Comparison of ENCODE assay signal across 24 cellular contexts in the genomic region with DNA sequence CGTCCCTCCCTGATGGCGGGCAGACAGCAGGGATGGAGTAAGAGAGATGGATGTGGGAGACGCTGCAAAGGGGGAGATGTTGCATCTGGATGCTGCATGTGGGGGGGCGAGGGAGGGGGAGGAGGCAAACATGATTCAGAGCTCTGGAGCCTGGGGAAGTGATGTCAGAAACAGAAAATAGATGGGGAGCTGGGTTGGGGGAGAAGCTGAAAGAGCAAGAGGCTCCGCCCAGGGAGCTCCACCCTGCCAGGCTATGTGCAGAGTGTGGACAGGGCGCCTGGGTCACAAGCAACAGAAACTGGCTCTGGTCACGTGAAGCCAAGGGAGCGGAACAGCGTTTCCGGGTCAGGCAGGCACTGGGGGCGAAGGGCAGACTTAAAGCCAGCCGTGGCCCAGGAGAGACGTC. TPM values are rescaled to one million over a fixed set of nuclear protein-coding genes. Genes with fewer than 3 reads are reported as not detected.
DNase-seq lines count a peak whose midpoint lies in the region; ATAC-seq, FAIRE-seq and TF ChIP-seq lines count a peak whose summit lies in the region.
"Had no signal": no experiment of that assay in that cellular context is flagged by ENCODE, and none has a peak within 500 bp of the region (broad histone marks: within the 10 kb centered on the region; RNA-seq: fewer than 3 reads in every experiment).

No MANE protein-coding gene starts in this region.

- no peaks in the 10 kb centered on the region for H3K79me2 ChIP-seq in H1 (ENCODE audit: control insufficient read depth in 1 of 2, insufficient read depth in 2 of 2, low read length in 2 of 2)

- CTCF ChIA-PET in H1 (lab: Charles Lee; ENCODE audit: partially characterized antibody), result interaction anchor here (0.6 to 4.9 kb wide), 10 partner anchors 9 to 1362 kb away, joined by 3 to 26 read pairs (median 3); no protein-coding TSS in a partner anchor

- H4K20me1 ChIP-seq in BLaER1 (peaks cover 22% of the 10 kb centered on the region), H1 (replicated peaks in 1 of 2; ENCODE audit: control insufficient read depth in 1 of 2, insufficient read depth in 2 of 2, low read length in 2 of 2) (peaks cover 0 to 3% of the 10 kb centered on the region in 2 experiments)

- no peak overlapping the region for H3K14ac ChIP-seq in H1 (ENCODE audit: insufficient read length)

- POLR2A ChIA-PET in H1 (lab: Charles Lee; ENCODE audit: partially characterized antibody), result no interaction called here

- no peak for TF ChIP-seq POLR2A in H1 (IDR thresholded peaks at IDR 0.05; ENCODE audit: control extremely low read depth in 1 of 2, low read depth in 2 of 2, low read length in 2 of 2)

- no peak overlapping the region; the same call in 1 of the 2 replicates for H2BK12ac ChIP-seq in H1 (ENCODE audit: low read depth, low read length)

- no peak overlapping the region for H3K56ac ChIP-seq in H1 (replicated peaks; ENCODE audit: insufficient read length, low read depth, low read length)

- WGBS in H1 (ENCODE audit: extremely low coverage in 1 of 2, insufficient coverage in 1 of 2, insufficient read length in 1 of 2, insufficient replicate concordance in 2 of 2, low coverage in 1 of 2, low lambda C conversion rate in 2 of 2, missing lambda C conversion rate in 1 of 2), 2 experiments, result 93% methylated on average over 13 of the region's 13 CpGs; no CpG with 5 or more reads in 1 of the 2 experiments

- DNase-seq in GM12865 (ENCODE audit: low read depth), result peak; percentile 33
- peak; percentile 89 for DNase-seq in RPMI8226
- no peak for DNase-seq in H1 (ENCODE audit: low read depth in 1 of 2, low spot score in 2 of 2)
- no peak for DNase-seq in activated CD4-positive, CD25-positive, alpha-beta regulatory T cell (lab: John Stamatoyannopoulos, UW)
- no peak for DNase-seq in NCI-H1930 (lab: John Stamatoyannopoulos, UW)
- no peak for DNase-seq in NCI-H2081 treated with DMSO at 0.1 percent for 48 hours (lab: John Stamatoyannopoulos, UW)
- DNase-seq: activated CD4-positive, alpha-beta T cell treated with anti-CD3 and anti-CD28 coated beads, Interleukin-2, amount 10 ng/mL, durations not matched to agents 24 days and 14 days; CD4-positive, CD25-positive, alpha-beta regulatory T cell; dermis blood vessel endothelial cell; DND-41; HFFc6; IMR-90; NCI-H1694; NCI-H774; T-cell; testis had no signal

- FAIRE-seq in H1 (lab: Jason Lieb, UNC), result no peak
- FAIRE-seq: endothelial cell of umbilical vein had no signal

- H2BK20ac ChIP-seq in H1 (ENCODE audit: low read length), result 0 out of 2 replicates have a peak overlapping the region, but pooled peaks have one; percentile 48

- H2BK5ac ChIP-seq in H1 (ENCODE audit: low read depth, low read length), result no peak overlapping the region

- peak overlapping the region; percentile 70 for H4K91ac ChIP-seq in H1 (replicated peaks; ENCODE audit: insufficient read length, low read length)

- TF ChIP-seq RAD21 in H1 (IDR thresholded peaks at IDR 0.05 in 1 of 2, conservative IDR thresholded peaks at IDR 0.05 in 1 of 2; ENCODE audit: low read depth in 2 of 2, low read length in 2 of 2), result no peak

- H3K27me3 ChIP-seq in BLaER1 (peaks cover 29% of the 10 kb centered on the region), H1 (replicated peaks in 1 of 4; ENCODE audit: control insufficient read depth in 3 of 4, extremely low read depth in 1 of 4, insufficient read depth in 3 of 4, low read length in 3 of 4) (peaks cover 0 to 3% (median 2%) of the 10 kb centered on the region in 4 experiments; a peak in 2 of 7 replicates)
- H3K27me3 ChIP-seq: testis had no signal

- H3K23me2 ChIP-seq in H1 (ENCODE audit: low read depth, low read length), result peaks cover under 1% of the 10 kb centered on the region; the same call in 1 of the 2 replicates

- no peak overlapping the region for H3K27ac ChIP-seq in BLaER1
- no peak overlapping the region for H3K27ac ChIP-seq in H1 (ENCODE audit: low read depth, low read length)
- H3K27ac ChIP-seq: heart left ventricle, testis had no signal

- H4K5ac ChIP-seq in H1 (ENCODE audit: insufficient read length, low read depth, low read length), result no peak overlapping the region

- TF ChIP-seq CTCF in GM12865 (IDR thresholded peaks at IDR 0.05; ENCODE audit: insufficient read depth, low read depth, low read length, missing control alignments) (no peak), H1 (IDR thresholded peaks at IDR 0.05; ENCODE audit: control extremely low read depth in 1 of 3, insufficient read depth in 1 of 3, low read depth in 1 of 3, low read length in 3 of 3) (no peak)

- H3K4me1 ChIP-seq in BLaER1, result peaks cover 11% of the 10 kb centered on the region
- H3K4me1 ChIP-seq in H1 (replicated peaks in 1 of 4; ENCODE audit: control insufficient read depth in 3 of 4, insufficient read depth in 4 of 4, low read length in 3 of 4), result peaks cover 3 to 12% (median 4%) of the 10 kb centered on the region in 4 experiments; a peak in 6 of 7 replicates
- H3K4me1 ChIP-seq: testis had no signal

- H2AK5ac ChIP-seq in H1 (ENCODE audit: low read depth, low read length), result no peak overlapping the region

- H2BK15ac ChIP-seq in H1 (ENCODE audit: low read length), result 0 out of 2 replicates have a peak overlapping the region, but pooled peaks have one; percentile 75

- no peaks in the 10 kb centered on the region for H3K79me1 ChIP-seq in H1 (ENCODE audit: low read depth, low read length)

- TF ChIP-seq EP300 in H1 (IDR thresholded peaks at IDR 0.05; ENCODE audit: borderline replicate concordance in 1 of 2, low read depth in 2 of 2, low read length in 2 of 2), result no peak

- no peak overlapping the region for H3K23ac ChIP-seq in H1 (ENCODE audit: insufficient read length)

- H3K4ac ChIP-seq in H1 (replicated peaks; ENCODE audit: insufficient read length, low read depth, low read length), result no peak overlapping the region

- no peak overlapping the region for H3K18ac ChIP-seq in H1 (ENCODE audit: extremely low read depth, low read length)

- H3K36me3 ChIP-seq in BLaER1 (no peaks in the 10 kb centered on the region), H1 (ENCODE audit: control insufficient read depth in 2 of 4, insufficient read depth in 4 of 4, low read length in 3 of 4) (no peaks in the 10 kb centered on the region)
- H3K36me3 ChIP-seq: heart left ventricle had no signal

- H3K9me3 ChIP-seq in BLaER1 (no peaks in the 10 kb centered on the region), H1 (ENCODE audit: insufficient read depth in 2 of 2, low read depth in 1 of 2, low read length in 1 of 2) (no peaks in the 10 kb centered on the region)
- H3K9me3 ChIP-seq: heart left ventricle, testis had no signal

- H3K4me3 ChIP-seq in BLaER1 (no peak overlapping the region), GM12865 (ENCODE audit: low read depth, low read length) (no peak overlapping the region), H1 (ENCODE audit: extremely low read depth in 1 of 4, insufficient read depth in 2 of 4, low read depth in 3 of 4, low read length in 4 of 4) (no peak overlapping the region)
- H3K4me3 ChIP-seq: heart left ventricle, testis had no signal

- no peak overlapping the region for H2BK120ac ChIP-seq in H1 (replicated peaks; ENCODE audit: low read depth, low read length)

- no peak for ATAC-seq in GM21723 (IDR thresholded peaks at IDR 0.05; ENCODE audit: unreplicated experiment)
- ATAC-seq: heart left ventricle; natural killer cell treated with Interleukin-12 subunit alpha and Interleukin-12 subunit beta and Interleukin-15 and Interleukin-18, amount 100 ng/mL, for 72 hours; stimulated activated effector memory CD8-positive, alpha-beta T cell treated with anti-CD3 and anti-CD28 coated beads, Interleukin-12 subunit alpha, Interleukin-12 subunit beta, amount 100 ng/mL, for 72 hours; T-cell had no signal

- H3K9ac ChIP-seq in BLaER1 (no peak overlapping the region), H1 (replicated peaks in 1 of 4; ENCODE audit: extremely low read depth in 1 of 4, low read depth in 3 of 4, low read length in 3 of 4) (no peak overlapping the region)

- H2AFZ ChIP-seq in H1 (ENCODE audit: low read length), result no peak overlapping the region

- peak overlapping the region; percentile 49 for H3K4me2 ChIP-seq in BLaER1
- no peak overlapping the region for H3K4me2 ChIP-seq in H1 (ENCODE audit: insufficient read depth in 1 of 2, low read depth in 2 of 2, low read length in 2 of 2)

- no peak overlapping the region for H4K8ac ChIP-seq in H1 (ENCODE audit: extremely low read depth, insufficient read depth, low read length)

TF ChIP-seq in H1, 55 proteins besides CTCF, POLR2A, EP300 and RAD21:
- TF ChIP-seq SP2 (IDR thresholded peaks at IDR 0.05; ENCODE audit: low read length) (no peak), NANOG (IDR thresholded peaks at IDR 0.05; ENCODE audit: insufficient read depth, low read depth, low read length, poor library complexity, severe bottlenecking) (no peak), EGR1 (IDR thresholded peaks at IDR 0.05; ENCODE audit: borderline replicate concordance, low read depth, low read length) (no peak), GABPA (IDR thresholded peaks at IDR 0.05; ENCODE audit: borderline replicate concordance, insufficient read depth, low read length) (no peak), TBP (IDR thresholded peaks at IDR 0.05; ENCODE audit: low read depth, low read length) (no peak), RFX5 (IDR thresholded peaks at IDR 0.05; ENCODE audit: borderline replicate concordance, low read depth, low read length) (no peak)
- TF ChIP-seq, protein P1, sequence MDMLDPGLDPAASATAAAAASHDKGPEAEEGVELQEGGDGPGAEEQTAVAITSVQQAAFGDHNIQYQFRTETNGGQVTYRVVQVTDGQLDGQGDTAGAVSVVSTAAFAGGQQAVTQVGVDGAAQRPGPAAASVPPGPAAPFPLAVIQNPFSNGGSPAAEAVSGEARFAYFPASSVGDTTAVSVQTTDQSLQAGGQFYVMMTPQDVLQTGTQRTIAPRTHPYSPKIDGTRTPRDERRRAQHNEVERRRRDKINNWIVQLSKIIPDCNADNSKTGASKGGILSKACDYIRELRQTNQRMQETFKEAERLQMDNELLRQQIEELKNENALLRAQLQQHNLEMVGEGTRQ (IDR thresholded peaks at IDR 0.05; ENCODE audit: low read length), result no peak
TF ChIP-seq in H1: peak in this region for 0.

RNA-seq across cellular contexts. Expression of a gene that starts 12.7 kb away (rescaled TPM):
- 4.0 and 4.1 TPM in 2 replicates for total RNA-seq in H1 (2021; fragmentation: NEBNext Ultra II Directional; extraction: Animal tissue kit (Norgen Biotek cat#: 25700))
- 7.6 and 11.1 TPM in 2 replicates for polyA plus RNA-seq in H1 (2011; rRNA removed)
- polyA plus RNA-seq in H1 (2011; cell fraction: cytosol; rRNA removed), result 5.5 TPM
- 11.1 TPM for polyA plus RNA-seq in H1 (2011; cell fraction: nucleus; rRNA removed)
- polyA plus RNA-seq in H1 (2012, experiment 1 of 2), result 4.2 to 10.8 TPM (median 8.7 TPM) in 4 replicates
- 5.7 TPM for polyA plus RNA-seq in H1 (2012, experiment 2 of 2)
- 3.8 TPM for polyA plus RNA-seq in H1 (2013, experiment 1 of 2)
- polyA plus RNA-seq in H1 (2013, experiment 2 of 2), result 4.2 TPM
- 4.4 and 5.4 TPM in 2 replicates for polyA minus RNA-seq in H1 (2011; rRNA and poly(A)+ RNA removed)
- 5.1 TPM for polyA minus RNA-seq in H1 (2011; cell fraction: cytosol; rRNA and poly(A)+ RNA removed)
- 4.8 TPM for polyA minus RNA-seq in H1 (2011; cell fraction: nucleus; rRNA and poly(A)+ RNA removed)
- total RNA-seq: activated CD4-positive, alpha-beta T cell treated with anti-CD3 and anti-CD28 coated beads, Interleukin-2, amount 10 ng/mL, durations not matched to agents 24 days and 14 days; CD4-positive, CD25-positive, alpha-beta regulatory T cell; HFFc6; IMR-90; mesothelial cell of epicardium; natural killer cell treated with Interleukin-12 subunit alpha and Interleukin-12 subunit beta and Interleukin-15 and Interleukin-18, amount 100 ng/mL, for 72 hours; T-cell had no signal
- polyA plus RNA-seq: AG04450; CD4-positive, CD25-positive, alpha-beta regulatory T cell; heart left ventricle; IMR-90 had no signal

Comparison
In these comparisons a context has a peak if more than half of its experiments do, and no peak if none do; other contexts are left out.
1. DNase-seq: peak in GM12865 (single experiment) and RPMI8226 (single experiment); none in H1 (0 of 2), activated CD4-positive, CD25-positive, alpha-beta regulatory T cell (0 of 4), NCI-H1930 (0 of 2) and NCI-H2081 treated with DMSO at 0.1 percent for 48 hours (single experiment).